In genomic region chr1:33130297-33130696, GRCh38 we compare ENCODE assay signal across 14 cellular contexts. TPM values are rescaled to one million over a fixed set of nuclear protein-coding genes. Genes with fewer than 3 reads are reported as not detected.
DNase-seq lines count a peak whose midpoint lies in the region; ATAC-seq and TF ChIP-seq lines count a peak whose summit lies in the region.
"Had no signal": no experiment of that assay in that cellular context is flagged by ENCODE, and none has a peak within 500 bp of the region (broad histone marks: within the 10 kb centered on the region; RNA-seq: fewer than 3 reads in every experiment).

No MANE protein-coding gene starts in this region.

- H4K20me1 ChIP-seq in H9 (ENCODE audit: control insufficient read depth, insufficient read depth, insufficient read length) = no peaks in the 10 kb centered on the region

- H3K79me2 ChIP-seq in mesendoderm (ENCODE audit: control insufficient read depth, insufficient read depth, low read length) (no peaks in the 10 kb centered on the region), H9 (ENCODE audit: insufficient read depth, low read length) (no peaks in the 10 kb centered on the region)

- H3K23me2 ChIP-seq in H9 (ENCODE audit: insufficient read length, low read depth, low read length, poor library complexity, severe bottlenecking) = no peaks in the 10 kb centered on the region

- no peak overlapping the region for H4K5ac ChIP-seq in mesendoderm (ENCODE audit: low read length)
- no peak overlapping the region for H4K5ac ChIP-seq in H9 (ENCODE audit: insufficient read length, low read depth, low read length)

- H3K4me2 ChIP-seq in mesendoderm (ENCODE audit: low read length) (no peak overlapping the region), H9 (ENCODE audit: insufficient read depth, insufficient read length, low read length) (no peak overlapping the region)

- H3K27ac Mint-ChIP-seq in CD8-positive, alpha-beta memory T cell = peak overlapping the region in 7 of 8 donors; percentile 2 to 76 (median 43)
- H3K27ac Mint-ChIP-seq in H9 = no peak overlapping the region
- H3K27ac Mint-ChIP-seq: stimulated activated memory B cell treated with anti-CD40 and anti-IgM and Interleukin-4, amounts not matched to agents 10 μg/mL and 1 μg/mL and 100 μg/mL, for 72 hours had no signal

- peaks cover 0 to 1% (median 0%) of the 10 kb centered on the region in 5 donors for H3K9me3 Mint-ChIP-seq in CD8-positive, alpha-beta memory T cell
- no peaks in the 10 kb centered on the region for H3K9me3 Mint-ChIP-seq in H9

- H2BK20ac ChIP-seq in H9 (ENCODE audit: low read depth, low read length, poor library complexity, severe bottlenecking) = no peak overlapping the region

- H3K14ac ChIP-seq in H9 (ENCODE audit: insufficient read depth, low read length) = no peak overlapping the region

- H3K4ac ChIP-seq in mesendoderm (ENCODE audit: low read depth, low read length) (no peak overlapping the region), H9 (ENCODE audit: low read depth, low read length) (no peak overlapping the region)

- H4K8ac ChIP-seq in mesendoderm (ENCODE audit: low read depth, low read length) = no peak overlapping the region
- no peak overlapping the region for H4K8ac ChIP-seq in H9 (replicated peaks; ENCODE audit: insufficient read length, low read depth, low read length)

- H2BK120ac ChIP-seq in mesendoderm (ENCODE audit: low read depth, low read length) (no peak overlapping the region), H9 (ENCODE audit: low read depth, low read length, poor library complexity, severe bottlenecking) (no peak overlapping the region)

- no peak overlapping the region for H2BK12ac ChIP-seq in H9 (ENCODE audit: insufficient read length, low read depth, low read length)

- DNase-seq in CD8-positive, alpha-beta memory T cell = no peak
- peak; percentile 33 to 50 for DNase-seq in activated T-cell treated with anti-CD3 and anti-CD28 coated beads, Interleukin-2, amount 50 U/mL, for 48 hours
- DNase-seq in mesendoderm (peak; percentile 51), H9 (no peak), inferior parietal cortex (ENCODE audit: extremely low spot score) (no peak), COR-L47 (lab: John Stamatoyannopoulos, UW) (no peak)
- DNase-seq: anterior cingulate cortex, DND-41, left ventricle myocardium superior, T-helper 9 cell had no signal

- no peak overlapping the region for H3K23ac ChIP-seq in mesendoderm (ENCODE audit: low read length)
- H3K23ac ChIP-seq in H9 (ENCODE audit: insufficient read length, low read depth, low read length) = no peak overlapping the region

- no peak overlapping the region for H3T11ph ChIP-seq in H9 (ENCODE audit: low read length)

- no peaks in the 10 kb centered on the region for H3K27me3 ChIP-seq in CD8-positive, alpha-beta memory T cell (ENCODE audit: insufficient read depth, low read length, poor library complexity, severe bottlenecking)
- H3K27me3 ChIP-seq in mesendoderm (ENCODE audit: insufficient read depth, low read length, poor library complexity) (no peaks in the 10 kb centered on the region), H9 (ENCODE audit: insufficient read depth, low read length) (no peaks in the 10 kb centered on the region)

- H3K18ac ChIP-seq in mesendoderm (ENCODE audit: low read length) = no peak overlapping the region
- H3K18ac ChIP-seq in H9 (ENCODE audit: insufficient read length, low read depth, low read length) = no peak overlapping the region

- no peak for ATAC-seq in GM18858 (IDR thresholded peaks at IDR 0.05; ENCODE audit: unreplicated experiment)
- ATAC-seq: HepG2; left ventricle myocardium superior; stimulated activated memory B cell treated with anti-CD40 and anti-IgM and Interleukin-4, amounts not matched to agents 10 μg/mL and 1 μg/mL and 100 μg/mL, for 72 hours had no signal

- no peak overlapping the region for H2BK15ac ChIP-seq in mesendoderm (replicated peaks; ENCODE audit: low read depth)
- H2BK15ac ChIP-seq in H9 (ENCODE audit: low read depth, low read length) = no peak overlapping the region

- H3K9me3 ChIP-seq in CD8-positive, alpha-beta memory T cell (ENCODE audit: low read length) = no peaks in the 10 kb centered on the region
- no peaks in the 10 kb centered on the region for H3K9me3 ChIP-seq in HEK293 (ENCODE audit: control insufficient read depth, insufficient read depth, low read depth, low read length)
- H3K9me3 ChIP-seq in H9 (ENCODE audit: control insufficient read depth, low read depth, low read length) = no peaks in the 10 kb centered on the region

- H3K4me1 Mint-ChIP-seq in CD8-positive, alpha-beta memory T cell = peaks cover 59 to 67% (median 66%) of the 10 kb centered on the region in 3 donors
- H3K4me1 Mint-ChIP-seq in H9 = peaks cover 16 to 24% of the 10 kb centered on the region in 2 experiments

- TF ChIP-seq CTCF in HEK293 (tag by site-specific recombination; IDR thresholded peaks at IDR 0.05) (no peak), H9 (conservative IDR thresholded peaks at IDR 0.05) (no peak)

- H3K4me3 Mint-ChIP-seq in CD8-positive, alpha-beta memory T cell = peak overlapping the region in 3 of 7 donors; percentile 20 to 41 (median 26)
- H3K4me3 Mint-ChIP-seq in H9 = no peak overlapping the region
- H3K4me3 Mint-ChIP-seq: stimulated activated memory B cell treated with anti-CD40 and anti-IgM and Interleukin-4, amounts not matched to agents 10 μg/mL and 1 μg/mL and 100 μg/mL, for 72 hours had no signal

- H2AFZ ChIP-seq in H9 (ENCODE audit: low read length) = no peak overlapping the region

- WGBS in mesendoderm (ENCODE audit: extremely low coverage, insufficient coverage, low lambda C conversion rate) = no CpG with 5 or more reads among the region's 4 CpGs
- no CpG with 5 or more reads among the region's 4 CpGs for WGBS in H9 (ENCODE audit: extremely low coverage, insufficient read length, low lambda C conversion rate)

- H3K27ac ChIP-seq in CD8-positive, alpha-beta memory T cell (ENCODE audit: low read depth, low read length) = no peak overlapping the region
- H3K27ac ChIP-seq in HEK293 (ENCODE audit: extremely low read depth, low read depth, low read length) (no peak overlapping the region), mesendoderm (ENCODE audit: low read depth, low read length) (no peak overlapping the region), H9 (ENCODE audit: insufficient read length, low read depth, low read length) (no peak overlapping the region)

- H2AK5ac ChIP-seq in mesendoderm (ENCODE audit: low read length) (no peak overlapping the region), H9 (ENCODE audit: insufficient read length, low read length) (no peak overlapping the region)

- H3K4me1 ChIP-seq in CD8-positive, alpha-beta memory T cell (ENCODE audit: insufficient read depth, low read length) = peaks cover 39% of the 10 kb centered on the region
- H3K4me1 ChIP-seq in HEK293 (ENCODE audit: control insufficient read depth, insufficient read depth, low read length) = peaks cover 5% of the 10 kb centered on the region
- H3K4me1 ChIP-seq in mesendoderm (ENCODE audit: control insufficient read depth, low read depth, low read length) = no peaks in the 10 kb centered on the region
- peaks cover 6% of the 10 kb centered on the region; the same call in 1 of the 2 replicates for H3K4me1 ChIP-seq in H9 (ENCODE audit: insufficient read depth, low read length)

- H3K27me3 Mint-ChIP-seq in CD8-positive, alpha-beta memory T cell = peaks cover 0 to 3% of the 10 kb centered on the region in 2 donors
- H3K27me3 Mint-ChIP-seq in H9 (ENCODE audit: low read depth) = peaks cover 6% of the 10 kb centered on the region
- H3K27me3 Mint-ChIP-seq: stimulated activated memory B cell treated with anti-CD40 and anti-IgM and Interleukin-4, amounts not matched to agents 10 μg/mL and 1 μg/mL and 100 μg/mL, for 72 hours had no signal

- H3K36me3 ChIP-seq in CD8-positive, alpha-beta memory T cell (ENCODE audit: insufficient read depth, low read length) = no peaks in the 10 kb centered on the region
- H3K36me3 ChIP-seq in HEK293 (ENCODE audit: control insufficient read depth in 2 of 2, insufficient read depth in 1 of 2, low read length in 2 of 2) (peaks cover 0 to 9% of the 10 kb centered on the region in 2 experiments; a peak in 1 of 3 replicates), mesendoderm (ENCODE audit: control insufficient read depth, insufficient read depth, low read length) (no peaks in the 10 kb centered on the region)

- H3K79me1 ChIP-seq in mesendoderm (ENCODE audit: low read length) (peaks cover 2% of the 10 kb centered on the region), H9 (ENCODE audit: insufficient read depth, low read depth, low read length, poor library complexity, severe bottlenecking) (no peaks in the 10 kb centered on the region)

- H3K9ac ChIP-seq in mesendoderm (ENCODE audit: low read length) (no peak overlapping the region), H9 (ENCODE audit: extremely low read depth, insufficient read length, low read length) (no peak overlapping the region)

- POLR2A ChIA-PET in CD8-positive, alpha-beta memory T cell (lab: Charles Lee) = no interaction called here
- POLR2A ChIA-PET in HEK293 (lab: Yijun Ruan, JAX) = no interaction called here

- H3K4me3 ChIP-seq in CD8-positive, alpha-beta memory T cell (ENCODE audit: low read length) = no peak overlapping the region
- H3K4me3 ChIP-seq in HEK293 (ENCODE audit: low read depth, low read length) = no peak overlapping the region
- H3K4me3 ChIP-seq in mesendoderm (ENCODE audit: low read length) = no peak overlapping the region

- CTCF ChIA-PET in CD8-positive, alpha-beta memory T cell (lab: Charles Lee) = no interaction called here
- CTCF ChIA-PET in HEK293 (lab: Yijun Ruan, JAX) = no interaction called here

- H2BK5ac ChIP-seq in mesendoderm (ENCODE audit: low read length) (no peak overlapping the region), H9 (ENCODE audit: insufficient read length, low read length) (no peak overlapping the region)

- H3K56ac ChIP-seq in mesendoderm (ENCODE audit: low read length) = no peak overlapping the region
- H3K56ac ChIP-seq in H9 (ENCODE audit: insufficient read length, low read depth, low read length) = no peak overlapping the region

- no peak overlapping the region for H4K91ac ChIP-seq in H9 (ENCODE audit: insufficient read length, low read depth, low read length)

- H3K36me3 Mint-ChIP-seq in CD8-positive, alpha-beta memory T cell = peaks cover 2 to 17% (median 9%) of the 10 kb centered on the region in 3 donors
- H3K36me3 Mint-ChIP-seq in H9 (ENCODE audit: insufficient read depth in 1 of 3, low read depth in 3 of 3) = peaks cover 0 to 5% (median under 1%) of the 10 kb centered on the region in 3 experiments; a peak in 5 of 7 replicates

RNA-seq across cellular contexts. Expression of gene AZIN2, which starts 49.3 kb away (rescaled TPM):
- 1 to 10 TPM; 2.1 to 2.5 TPM for total RNA-seq in CD8-positive, alpha-beta memory T cell
- polyA plus RNA-seq in CD8-positive, alpha-beta memory T cell = 4.9 TPM
- polyA plus RNA-seq in mesendoderm (2013, experiment 1 of 2) = 0.15 TPM
- 0.36 TPM for polyA plus RNA-seq in mesendoderm (2013, experiment 2 of 2)
- total RNA-seq in H9 (2021) = 0.39 and 0.50 TPM in 2 replicates

RNA-seq across cellular contexts. Expression of gene TRIM62, which starts 51.5 kb away (rescaled TPM):
- total RNA-seq in CD8-positive, alpha-beta memory T cell = 1 to 10 TPM; 5.0 to 5.5 TPM
- polyA plus RNA-seq in CD8-positive, alpha-beta memory T cell = 7.0 TPM
- polyA plus RNA-seq in mesendoderm (2013, experiment 1 of 2) = 3.0 TPM
- 3.0 TPM for polyA plus RNA-seq in mesendoderm (2013, experiment 2 of 2)
- total RNA-seq in H9 (2021) = 6.9 and 7.3 TPM in 2 replicates

Comparison
In these comparisons a context has a peak if more than half of its experiments do, and no peak if none do; other contexts are left out.
1. DNase-seq: peak in activated T-cell treated with anti-CD3 and anti-CD28 coated beads, Interleukin-2, amount 50 U/mL, for 48 hours (2 of 2) and mesendoderm (single experiment); none in CD8-positive, alpha-beta memory T cell (0 of 5), H9 (single experiment), inferior parietal cortex (single experiment) and COR-L47 (single experiment).
2. H3K27ac Mint-ChIP-seq: peak in CD8-positive, alpha-beta memory T cell (7 of 8); none in H9 (0 of 3).